32 cellular contexts compared by ENCODE assay signal in genomic region chr9:130084337-130084736, GRCh38.
"Had no signal": no experiment of that assay in that cellular context is flagged by ENCODE, and none has a peak within 500 bp of the region (broad histone marks: within the 10 kb centered on the region; RNA-seq: fewer than 3 reads in every experiment).

No MANE protein-coding gene starts in this region.

- H3K4me3 Mint-ChIP-seq: activated B cell treated with CpG ODN at 0.5 μM for 24 hours; activated CD8-positive, alpha-beta T cell treated with anti-CD3 and anti-CD28 coated beads for 36 hours; activated naive CD4-positive, alpha-beta T cell treated with anti-CD3 and anti-CD28 coated beads for 36 hours; activated naive CD4-positive, alpha-beta T cell treated with anti-CD3 and anti-CD28 coated beads, Interleukin-2, amount 50 U/mL, for 24 hours; activated naive CD8-positive, alpha-beta T cell treated with anti-CD3 and anti-CD28 coated beads for 36 hours; activated naive CD8-positive, alpha-beta T cell treated with anti-CD3 and anti-CD28 coated beads, Interleukin-2, amount 50 U/mL, for 24 hours; activated T-cell treated with anti-CD3 and anti-CD28 coated beads, Interleukin-2, amount 50 U/mL, for 4 hours; brain; T-cell; T-helper 1 cell treated with Interleukin-12 subunit alpha and Interleukin-12 subunit beta and Interleukin-4 antibody, amounts not matched to agents 30 μg/mL and 1 μg/mL, for 36 hours; T-helper 2 cell treated with Interferon-gamma antibody and Interleukin-4, amounts not matched to agents 5 μg/mL and 100 μg/mL, for 36 hours had no signal

- H3K9me3 Mint-ChIP-seq: activated B cell treated with CpG ODN at 0.5 μM for 24 hours; activated CD8-positive, alpha-beta T cell treated with anti-CD3 and anti-CD28 coated beads for 36 hours; activated naive CD4-positive, alpha-beta T cell treated with anti-CD3 and anti-CD28 coated beads for 36 hours; activated naive CD4-positive, alpha-beta T cell treated with anti-CD3 and anti-CD28 coated beads, Interleukin-2, amount 50 U/mL, for 24 hours; activated naive CD8-positive, alpha-beta T cell treated with anti-CD3 and anti-CD28 coated beads for 36 hours; activated naive CD8-positive, alpha-beta T cell treated with anti-CD3 and anti-CD28 coated beads, Interleukin-2, amount 50 U/mL, for 24 hours; activated T-cell treated with anti-CD3 and anti-CD28 coated beads, Interleukin-2, amount 50 U/mL, for 4 hours; activated T-helper 2 cell treated with anti-CD3 and anti-CD28 coated beads, Interferon-gamma antibody, Interleukin-2, Interleukin-4, amounts not matched to agents 10 μg/mL and 5 μg/mL and 100 μg/mL, durations not matched to agents 14 hours and 24 hours and 36 hours; brain; T-cell; T-helper 1 cell treated with Interleukin-12 subunit alpha and Interleukin-12 subunit beta and Interleukin-4 antibody, amounts not matched to agents 30 μg/mL and 1 μg/mL, for 36 hours; T-helper 2 cell treated with Interferon-gamma antibody and Interleukin-4, amounts not matched to agents 5 μg/mL and 100 μg/mL, for 36 hours had no signal

- H3K27ac ChIP-seq: ascending aorta, breast epithelium, cardiac muscle cell, colonic mucosa, dorsolateral prefrontal cortex, epithelial cell of prostate, esophagus squamous epithelium, gastroesophageal sphincter, WERI-Rb-1 had no signal

- DNase-seq: activated B cell treated with CpG ODN at 0.5 μM for 24 hours; activated CD4-positive, alpha-beta T cell treated with anti-CD3 and anti-CD28 coated beads for 48 hours; activated CD4-positive, alpha-beta T cell treated with anti-CD3 and anti-CD28 coated beads, Interleukin-2, amount 50 U/mL, for 1 hour; activated CD4-positive, alpha-beta T cell treated with anti-CD3 and anti-CD28 coated beads, Interleukin-2, amount 50 U/mL, for 48 hours; activated CD8-positive, alpha-beta memory T cell treated with anti-CD3 and anti-CD28 coated beads for 24 hours; activated CD8-positive, alpha-beta T cell treated with anti-CD3 and anti-CD28 coated beads for 36 hours; activated effector memory CD4-positive, alpha-beta T cell treated with anti-CD3 and anti-CD28 coated beads, Interleukin-2, amount 50 U/mL, for 16 hours; activated naive CD4-positive, alpha-beta T cell treated with anti-CD3 and anti-CD28 coated beads for 36 hours; activated naive CD8-positive, alpha-beta T cell treated with anti-CD3 and anti-CD28 coated beads for 36 hours; activated naive CD8-positive, alpha-beta T cell treated with anti-CD3 and anti-CD28 coated beads, Interleukin-2, amount 50 U/mL, for 24 hours; activated T-cell treated with anti-CD3 and anti-CD28 coated beads, Interleukin-2, amount 50 U/mL, for 4 hours; central memory CD4-positive, alpha-beta T cell; cerebellar nuclear complex; colonic mucosa; dorsolateral prefrontal cortex; esophagus squamous epithelium; foreskin melanocyte; SW 1271; T-cell; T1000; WERI-Rb-1 had no signal

- H3K9me3 ChIP-seq: ascending aorta, breast epithelium, colonic mucosa, esophagus squamous epithelium, gastroesophageal sphincter had no signal

- H3K4me1 Mint-ChIP-seq: activated B cell treated with CpG ODN at 0.5 μM for 24 hours; activated naive CD4-positive, alpha-beta T cell treated with anti-CD3 and anti-CD28 coated beads, Interleukin-2, amount 50 U/mL, for 24 hours; activated naive CD8-positive, alpha-beta T cell treated with anti-CD3 and anti-CD28 coated beads, Interleukin-2, amount 50 U/mL, for 24 hours; T-cell had no signal

- H3K4me1 ChIP-seq: ascending aorta, breast epithelium, colonic mucosa, esophagus squamous epithelium, gastroesophageal sphincter had no signal

- H3K27me3 ChIP-seq: ascending aorta, breast epithelium, cardiac muscle cell, colonic mucosa, dorsolateral prefrontal cortex, esophagus squamous epithelium, gastroesophageal sphincter had no signal

- H3K4me3 ChIP-seq: ascending aorta, breast epithelium, cardiac muscle cell, colonic mucosa, dorsolateral prefrontal cortex, esophagus squamous epithelium, gastroesophageal sphincter had no signal

- ATAC-seq: activated CD4-positive, CD25-positive, alpha-beta regulatory T cell treated with anti-CD3 and anti-CD28 coated beads, Interleukin-2, amount 50 U/mL, for 24 hours; activated CD8-positive, alpha-beta T cell treated with anti-CD3 and anti-CD28 coated beads for 36 hours; activated naive CD8-positive, alpha-beta T cell treated with anti-CD3 and anti-CD28 coated beads, Interleukin-2, amount 50 U/mL, for 24 hours; activated T-cell treated with anti-CD3 and anti-CD28 coated beads, Interleukin-2, amount 50 U/mL, for 4 hours; gastroesophageal sphincter; T-cell had no signal

- H3K27ac Mint-ChIP-seq: activated CD8-positive, alpha-beta T cell treated with anti-CD3 and anti-CD28 coated beads for 36 hours; activated naive CD4-positive, alpha-beta T cell treated with anti-CD3 and anti-CD28 coated beads for 36 hours; activated naive CD8-positive, alpha-beta T cell treated with anti-CD3 and anti-CD28 coated beads for 36 hours; activated naive CD8-positive, alpha-beta T cell treated with anti-CD3 and anti-CD28 coated beads, Interleukin-2, amount 50 U/mL, for 24 hours; activated T-helper 2 cell treated with anti-CD3 and anti-CD28 coated beads, Interferon-gamma antibody, Interleukin-2, Interleukin-4, amounts not matched to agents 10 μg/mL and 5 μg/mL and 100 μg/mL, durations not matched to agents 14 hours and 24 hours and 36 hours; T-cell; T-helper 2 cell treated with Interferon-gamma antibody and Interleukin-4, amounts not matched to agents 5 μg/mL and 100 μg/mL, for 36 hours had no signal

- H3K27me3 Mint-ChIP-seq: activated B cell treated with CpG ODN at 0.5 μM for 24 hours; activated CD8-positive, alpha-beta T cell treated with anti-CD3 and anti-CD28 coated beads for 36 hours; activated naive CD4-positive, alpha-beta T cell treated with anti-CD3 and anti-CD28 coated beads, Interleukin-2, amount 50 U/mL, for 24 hours; activated naive CD8-positive, alpha-beta T cell treated with anti-CD3 and anti-CD28 coated beads for 36 hours; activated naive CD8-positive, alpha-beta T cell treated with anti-CD3 and anti-CD28 coated beads, Interleukin-2, amount 50 U/mL, for 24 hours; brain; T-cell had no signal
